ENCODE assay signal across 31 cellular contexts in genomic region chr22:32030508-32031247, GRCh38. TPM values are rescaled to one million over a fixed set of nuclear protein-coding genes. Genes with fewer than 3 reads are reported as not detected.
"Had no signal": no experiment of that assay in that cellular context is flagged by ENCODE, and none has a peak within 500 bp of the region (broad histone marks: within the 10 kb centered on the region; RNA-seq: fewer than 3 reads in every experiment).

No MANE protein-coding gene starts in this region.

- H3K4me3 ChIP-seq: heart left ventricle, lower lobe of right lung, ovary, right atrium auricular region, sigmoid colon, smooth muscle cell, stomach, testis, thyroid gland, transverse colon, upper lobe of right lung had no signal

- H3K9me3 Mint-ChIP-seq: immature natural killer cell; natural killer cell treated with Interleukin-12 subunit alpha and Interleukin-12 subunit beta and Interleukin-15 and Interleukin-18, amount 100 ng/mL, for 72 hours; stimulated activated naive B cell treated with anti-CD40 and anti-IgM and Interleukin-4, amounts not matched to agents 10 μg/mL and 1 μg/mL and 100 μg/mL, for 72 hours had no signal

- H3K4me1 ChIP-seq: heart left ventricle, lower lobe of right lung, right atrium auricular region, sigmoid colon, stomach, testis, thyroid gland, transverse colon, upper lobe of right lung had no signal

- H3K27me3 ChIP-seq: ovary, right atrium auricular region, sigmoid colon, stomach, testis, thyroid gland, transverse colon, upper lobe of right lung had no signal

- H3K27ac ChIP-seq: heart left ventricle, lower lobe of right lung, ovary, right atrium auricular region, sigmoid colon, stomach, testis, thyroid gland, transverse colon, upper lobe of right lung had no signal

- H3K27me3 Mint-ChIP-seq: progenitor cell of endocrine pancreas had no signal

- FAIRE-seq: islet of Langerhans, kidney, urothelium cell line had no signal

- ATAC-seq: heart left ventricle; left ventricle myocardium superior; lower lobe of right lung; naive thymus-derived CD4-positive, alpha-beta T cell; natural killer cell treated with Interleukin-12 subunit alpha and Interleukin-12 subunit beta and Interleukin-15 and Interleukin-18, amount 100 ng/mL, for 72 hours; stimulated activated naive B cell treated with anti-CD40 and anti-IgM and Interleukin-4, amounts not matched to agents 10 μg/mL and 1 μg/mL and 100 μg/mL, for 72 hours; stimulated activated naive CD8-positive, alpha-beta T cell treated with anti-CD3 and anti-CD28 coated beads, Interleukin-15, Interleukin-2, amounts not matched to agents 100 U/mL and 50 U/mL, for 24 hours; upper lobe of right lung had no signal

- H3K27ac Mint-ChIP-seq: immature natural killer cell; naive thymus-derived CD4-positive, alpha-beta T cell; natural killer cell treated with Interleukin-12 subunit alpha and Interleukin-12 subunit beta and Interleukin-15 and Interleukin-18, amount 100 ng/mL, for 72 hours; progenitor cell of endocrine pancreas; stimulated activated naive B cell treated with anti-CD40 and anti-IgM and Interleukin-4, amounts not matched to agents 10 μg/mL and 1 μg/mL and 100 μg/mL, for 72 hours had no signal

- H3K36me3 Mint-ChIP-seq: immature natural killer cell; naive thymus-derived CD4-positive, alpha-beta T cell; natural killer cell treated with Interleukin-12 subunit alpha and Interleukin-12 subunit beta and Interleukin-15 and Interleukin-18, amount 100 ng/mL, for 72 hours; stimulated activated naive B cell treated with anti-CD40 and anti-IgM and Interleukin-4, amounts not matched to agents 10 μg/mL and 1 μg/mL and 100 μg/mL, for 72 hours had no signal

- DNase-seq: heart left ventricle; hypothalamus; immature natural killer cell; kidney; left ventricle myocardium superior; lower lobe of right lung; mammary epithelial cell; mesenchymal stem cell; naive thymus-derived CD4-positive, alpha-beta T cell; ovary; sigmoid colon; stimulated activated CD4-positive, alpha-beta T cell treated with anti-CD3 and anti-CD28 coated beads, Interleukin-15, amount 100 ng/mL, for 24 hours; stimulated activated CD4-positive, alpha-beta T cell treated with anti-CD3 and anti-CD28 coated beads, Interleukin-2, amount 100 ng/mL, for 24 hours; stimulated activated CD4-positive, alpha-beta T cell treated with anti-CD3 and anti-CD28 coated beads, Interleukin-4, amount 100 ng/mL, for 1 hour; stimulated activated naive B cell treated with anti-CD40 and anti-IgM and Interleukin-4, amounts not matched to agents 10 μg/mL and 1 μg/mL and 100 μg/mL, for 72 hours; stimulated activated naive CD8-positive, alpha-beta T cell treated with anti-CD3 and anti-CD28 coated beads, Interleukin-15, Interleukin-2, amounts not matched to agents 100 U/mL and 50 U/mL, for 24 hours; stomach; testis; thyroid gland; transverse colon; upper lobe of right lung had no signal

- H3K9me3 ChIP-seq: heart left ventricle, lower lobe of right lung, ovary, right atrium auricular region, sigmoid colon, stomach, testis, thyroid gland, transverse colon, upper lobe of right lung had no signal

- H3K4me1 Mint-ChIP-seq: immature natural killer cell; stimulated activated naive B cell treated with anti-CD40 and anti-IgM and Interleukin-4, amounts not matched to agents 10 μg/mL and 1 μg/mL and 100 μg/mL, for 72 hours had no signal

- H3K36me3 ChIP-seq: heart left ventricle, lower lobe of right lung, ovary, right atrium auricular region, sigmoid colon, stomach, thyroid gland, transverse colon, upper lobe of right lung had no signal

- H3K4me3 Mint-ChIP-seq: immature natural killer cell; naive thymus-derived CD4-positive, alpha-beta T cell; natural killer cell treated with Interleukin-12 subunit alpha and Interleukin-12 subunit beta and Interleukin-15 and Interleukin-18, amount 100 ng/mL, for 72 hours; stimulated activated naive B cell treated with anti-CD40 and anti-IgM and Interleukin-4, amounts not matched to agents 10 μg/mL and 1 μg/mL and 100 μg/mL, for 72 hours had no signal

- H3K4me2 ChIP-seq: smooth muscle cell had no signal

RNA-seq across cellular contexts. Expression of gene SLC5A1, which starts 12.4 kb away (rescaled TPM):
- total RNA-seq: myocyte; naive thymus-derived CD4-positive, alpha-beta T cell; natural killer cell treated with Interleukin-12 subunit alpha and Interleukin-12 subunit beta and Interleukin-15 and Interleukin-18, amount 100 ng/mL, for 72 hours; omental fat pad; progenitor cell of endocrine pancreas; renal cortical epithelial cell; sigmoid colon; smooth muscle cell; thyroid gland had no signal
- polyA plus RNA-seq: immature natural killer cell; naive thymus-derived CD4-positive, alpha-beta T cell; neural cell; smooth muscle cell had no signal
